ENCODE assay signal across 29 cellular contexts in the genomic region with DNA sequence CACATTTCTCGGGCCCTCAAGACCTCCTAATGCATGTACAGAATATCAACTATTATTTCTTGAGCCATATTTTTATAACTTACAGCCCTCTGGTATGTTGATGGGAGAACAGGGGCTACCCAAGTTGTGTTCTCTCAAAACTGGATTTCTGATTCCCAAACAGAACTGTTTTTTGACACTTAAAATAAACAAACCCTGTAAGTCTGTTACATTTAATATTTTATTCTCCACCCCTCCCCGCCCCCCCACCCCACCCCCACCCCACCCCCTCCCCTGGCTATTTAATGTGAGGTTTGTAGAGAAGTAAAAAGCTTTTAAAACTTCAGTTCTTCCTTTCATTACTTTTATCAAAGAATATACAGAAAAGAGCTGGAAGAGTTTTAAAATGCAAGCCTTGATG.
"Had no signal": no experiment of that assay in that cellular context is flagged by ENCODE, and none has a peak within 500 bp of the region (broad histone marks: within the 10 kb centered on the region; RNA-seq: fewer than 3 reads in every experiment).

No MANE protein-coding gene starts in this region.

- H3K4me3 Mint-ChIP-seq: dendritic cell treated with granulocyte-macrophage colony-stimulating factor and Interleukin-4, amounts not matched to agents 40 ng/mL and 50 ng/mL, for 4 days; effector memory CD8-positive, alpha-beta T cell; endodermal cell had no signal

- ATAC-seq: effector memory CD8-positive, alpha-beta T cell; esophagus mucosa; foreskin keratinocyte; gastrocnemius medialis; gastroesophageal sphincter; heart left ventricle; heart right ventricle had no signal

- H3K27ac Mint-ChIP-seq: dendritic cell treated with granulocyte-macrophage colony-stimulating factor and Interleukin-4, amounts not matched to agents 40 ng/mL and 50 ng/mL, for 4 days; effector memory CD8-positive, alpha-beta T cell; endodermal cell had no signal

- H3K36me3 ChIP-seq: colonic mucosa, esophagus muscularis mucosa, esophagus squamous epithelium, gastrocnemius medialis, gastroesophageal sphincter, heart left ventricle, heart right ventricle had no signal

- H3K9me3 ChIP-seq: colonic mucosa, esophagus muscularis mucosa, esophagus squamous epithelium, gastrocnemius medialis, gastroesophageal sphincter, heart left ventricle, heart right ventricle had no signal

- H3K27me3 ChIP-seq: colonic mucosa, gastrocnemius medialis had no signal

- H3K4me3 ChIP-seq: colonic mucosa, coronary artery, dorsolateral prefrontal cortex, esophagus muscularis mucosa, esophagus squamous epithelium, gastrocnemius medialis, gastroesophageal sphincter, heart left ventricle, heart right ventricle had no signal

- H3K4me1 ChIP-seq: colonic mucosa, esophagus muscularis mucosa, esophagus squamous epithelium, foreskin keratinocyte, gastrocnemius medialis, gastroesophageal sphincter, heart left ventricle, heart right ventricle had no signal

- H3K27ac ChIP-seq: colonic mucosa, coronary artery, dorsolateral prefrontal cortex, epithelial cell of prostate, esophagus muscularis mucosa, esophagus squamous epithelium, foreskin keratinocyte, gastrocnemius medialis, gastroesophageal sphincter, heart left ventricle, heart right ventricle had no signal

- FAIRE-seq: colon, endometrium, endothelial cell of umbilical vein, frontal cortex had no signal

- H3K9me3 Mint-ChIP-seq: dendritic cell treated with granulocyte-macrophage colony-stimulating factor and Interleukin-4, amounts not matched to agents 40 ng/mL and 50 ng/mL, for 4 days; effector memory CD8-positive, alpha-beta T cell; endodermal cell had no signal

- DNase-seq: colonic mucosa; cortex of kidney; dermis blood vessel endothelial cell; dorsolateral prefrontal cortex; effector CD4-positive, alpha-beta T cell; effector CD8-positive, alpha-beta T cell; effector memory CD4-positive, alpha-beta T cell; effector memory CD8-positive, alpha-beta T cell; endodermal cell; erythroblast; esophagus squamous epithelium; foreskin fibroblast; foreskin keratinocyte; foreskin melanocyte; gastrocnemius medialis; glutamatergic neuron; head of caudate nucleus; heart left ventricle; heart right ventricle had no signal
